1 cellular context compared by ENCODE assay signal in genomic region chr3:10370429-10370828, GRCh38.
TF ChIP-seq lines count a peak whose summit lies in the region.

No MANE protein-coding gene starts in this region.

TF ChIP-seq in K562, 482 proteins besides CTCF, POLR2A, EP300 and RAD21 (continued from another document):
- TF ChIP-seq, protein P1, sequence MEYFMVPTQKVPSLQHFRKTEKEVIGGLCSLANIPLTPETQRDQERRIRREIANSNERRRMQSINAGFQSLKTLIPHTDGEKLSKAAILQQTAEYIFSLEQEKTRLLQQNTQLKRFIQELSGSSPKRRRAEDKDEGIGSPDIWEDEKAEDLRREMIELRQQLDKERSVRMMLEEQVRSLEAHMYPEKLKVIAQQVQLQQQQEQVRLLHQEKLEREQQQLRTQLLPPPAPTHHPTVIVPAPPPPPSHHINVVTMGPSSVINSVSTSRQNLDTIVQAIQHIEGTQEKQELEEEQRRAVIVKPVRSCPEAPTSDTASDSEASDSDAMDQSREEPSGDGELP (CRISPR knock-in tag; IDR thresholded peaks at IDR 0.05; ENCODE audit: borderline replicate concordance): peak; percentile 84
- TF ChIP-seq THAP7 (CRISPR knock-in tag; IDR thresholded peaks at IDR 0.05): no peak
- TF ChIP-seq, protein P2, sequence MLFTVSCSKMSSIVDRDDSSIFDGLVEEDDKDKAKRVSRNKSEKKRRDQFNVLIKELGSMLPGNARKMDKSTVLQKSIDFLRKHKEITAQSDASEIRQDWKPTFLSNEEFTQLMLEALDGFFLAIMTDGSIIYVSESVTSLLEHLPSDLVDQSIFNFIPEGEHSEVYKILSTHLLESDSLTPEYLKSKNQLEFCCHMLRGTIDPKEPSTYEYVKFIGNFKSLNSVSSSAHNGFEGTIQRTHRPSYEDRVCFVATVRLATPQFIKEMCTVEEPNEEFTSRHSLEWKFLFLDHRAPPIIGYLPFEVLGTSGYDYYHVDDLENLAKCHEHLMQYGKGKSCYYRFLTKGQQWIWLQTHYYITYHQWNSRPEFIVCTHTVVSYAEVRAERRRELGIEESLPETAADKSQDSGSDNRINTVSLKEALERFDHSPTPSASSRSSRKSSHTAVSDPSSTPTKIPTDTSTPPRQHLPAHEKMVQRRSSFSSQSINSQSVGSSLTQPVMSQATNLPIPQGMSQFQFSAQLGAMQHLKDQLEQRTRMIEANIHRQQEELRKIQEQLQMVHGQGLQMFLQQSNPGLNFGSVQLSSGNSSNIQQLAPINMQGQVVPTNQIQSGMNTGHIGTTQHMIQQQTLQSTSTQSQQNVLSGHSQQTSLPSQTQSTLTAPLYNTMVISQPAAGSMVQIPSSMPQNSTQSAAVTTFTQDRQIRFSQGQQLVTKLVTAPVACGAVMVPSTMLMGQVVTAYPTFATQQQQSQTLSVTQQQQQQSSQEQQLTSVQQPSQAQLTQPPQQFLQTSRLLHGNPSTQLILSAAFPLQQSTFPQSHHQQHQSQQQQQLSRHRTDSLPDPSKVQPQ (CRISPR knock-in tag; IDR thresholded peaks at IDR 0.05; ENCODE audit: borderline replicate concordance): no peak
- TF ChIP-seq ERF (CRISPR knock-in tag; IDR thresholded peaks at IDR 0.05): no peak
- peak; percentile 91 for TF ChIP-seq C11orf30 (IDR thresholded peaks at IDR 0.05; ENCODE audit: low read depth)
- TF ChIP-seq XRCC5 (IDR thresholded peaks at IDR 0.05; ENCODE audit: low read depth, low read length): no peak
- no peak for TF ChIP-seq SRSF9 (IDR thresholded peaks at IDR 0.05; ENCODE audit: borderline replicate concordance, low read depth, low read length)
- no peak for TF ChIP-seq MEIS2 (IDR thresholded peaks at IDR 0.05; ENCODE audit: partially characterized antibody)
- no peak for TF ChIP-seq L3MBTL2 (IDR thresholded peaks at IDR 0.05)
- TF ChIP-seq HDAC3 (IDR thresholded peaks at IDR 0.05; ENCODE audit: borderline replicate concordance, partially characterized antibody): no peak
- TF ChIP-seq ZBTB11 (CRISPR knock-in tag; IDR thresholded peaks at IDR 0.05): no peak
- no peak for TF ChIP-seq SRSF7 (optimal IDR thresholded peaks at IDR 0.05; ENCODE audit: low read depth, low read length)
- no peak for TF ChIP-seq E4F1 (CRISPR knock-in tag; IDR thresholded peaks at IDR 0.05; ENCODE audit: borderline replicate concordance)
- TF ChIP-seq HDAC1 (IDR thresholded peaks at IDR 0.05): 0 out of 4 replicates have a peak, but pooled peaks of 1 of the 2 experiments have one; percentile 36
- TF ChIP-seq KHSRP (IDR thresholded peaks at IDR 0.05): no peak
- TF ChIP-seq KDM4B (IDR thresholded peaks at IDR 0.05; ENCODE audit: borderline replicate concordance in 2 of 2, low read depth in 1 of 2): no peak
- TF ChIP-seq BRF2 (IDR thresholded peaks at IDR 0.05; ENCODE audit: borderline replicate concordance, insufficient read depth, insufficient read length): no peak
TF ChIP-seq in K562: peak in this region for 25.
